ENCODE assay signal across 25 cellular contexts in the genomic region with DNA sequence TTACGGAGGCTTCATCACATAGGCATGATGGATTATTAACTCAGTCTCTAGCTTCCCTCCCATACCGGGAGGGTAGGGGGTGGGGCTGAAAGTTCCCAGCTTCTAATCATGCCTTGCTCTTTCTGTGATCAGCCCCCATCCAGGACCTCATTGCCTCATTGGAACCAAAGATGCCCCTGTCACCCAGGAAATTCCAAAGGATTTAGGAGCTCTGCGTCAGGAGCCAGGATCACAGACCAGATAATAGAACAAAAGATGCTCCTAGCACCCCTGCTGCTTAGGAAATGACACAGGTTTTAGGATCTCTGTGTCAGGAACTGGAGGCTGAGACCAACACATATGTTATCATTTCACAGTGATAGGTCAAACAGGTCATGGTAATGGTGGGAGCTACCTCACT. TPM values are rescaled to one million over a fixed set of nuclear protein-coding genes. Genes with fewer than 3 reads are reported as not detected.
DNase-seq lines count a peak whose midpoint lies in the region; ATAC-seq, FAIRE-seq and TF ChIP-seq lines count a peak whose summit lies in the region.
"Had no signal": no experiment of that assay in that cellular context is flagged by ENCODE, and none has a peak within 500 bp of the region (broad histone marks: within the 10 kb centered on the region; RNA-seq: fewer than 3 reads in every experiment).

No MANE protein-coding gene starts in this region.

- no peaks in the 10 kb centered on the region for H3K27me3 ChIP-seq in astrocyte (ENCODE audit: insufficient read depth, low read length)
- H3K27me3 ChIP-seq in foreskin keratinocyte: no peaks in the 10 kb centered on the region
- H3K27me3 ChIP-seq: BE2C, MG63, SJSA1 had no signal

- peaks cover 26% of the 10 kb centered on the region for H3K4me1 Mint-ChIP-seq in HFFc6 (ENCODE audit: low read depth)
- peaks cover 21% of the 10 kb centered on the region for H3K4me1 Mint-ChIP-seq in astrocyte (ENCODE audit: low read depth, unreplicated experiment)

- 20 to 44% methylated on average over 1 of the region's 3 CpGs for WGBS in mesodermal cell (ENCODE audit: insufficient coverage in 2 of 2), 2 experiments

- H3K36me3 Mint-ChIP-seq in HFFc6 (ENCODE audit: low read depth) (peaks cover 9% of the 10 kb centered on the region), astrocyte (ENCODE audit: low read depth, unreplicated experiment) (peaks cover 16% of the 10 kb centered on the region)

- H3K36me3 ChIP-seq in astrocyte (ENCODE audit: insufficient read depth, low read length): peaks cover 10% of the 10 kb centered on the region
- peaks cover 65% of the 10 kb centered on the region for H3K36me3 ChIP-seq in mesodermal cell (ENCODE audit: control insufficient read depth, insufficient read depth, low read length)

- no peaks in the 10 kb centered on the region for H3K9me3 Mint-ChIP-seq in HFFc6
- H3K9me3 Mint-ChIP-seq in astrocyte (ENCODE audit: unreplicated experiment): no peaks in the 10 kb centered on the region
- H3K9me3 Mint-ChIP-seq: CD8-positive, alpha-beta memory T cell had no signal

- H3K4me2 ChIP-seq in astrocyte (ENCODE audit: low read length): peak overlapping the region; percentile 58
- H3K4me2 ChIP-seq: PC-9 had no signal

- TF ChIP-seq CTCF in HFFc6 (IDR thresholded peaks at IDR 0.05) (no peak), astrocyte (IDR thresholded peaks at IDR 0.05; ENCODE audit: insufficient read depth, low read depth, low read length) (no peak), foreskin keratinocyte (conservative IDR thresholded peaks at IDR 0.05) (no peak)

- H4K20me1 ChIP-seq in astrocyte (ENCODE audit: insufficient read depth, low read length): peaks cover 20% of the 10 kb centered on the region

- H3K27ac ChIP-seq in astrocyte (ENCODE audit: low read depth, low read length) (no peak overlapping the region), mesodermal cell (ENCODE audit: low read depth, low read length, severe bottlenecking) (peak overlapping the region; percentile 97), foreskin keratinocyte (no peak overlapping the region)
- H3K27ac ChIP-seq: HL-60, PC-9, SJSA1 had no signal

- DNase-seq in EL: peak; percentile 53
- no peak for DNase-seq in HFFc6
- DNase-seq in astrocyte (ENCODE audit: low read depth): no peak
- no peak for DNase-seq in NCI-H187 treated with DMSO at 0.1 percent for 48 hours (lab: John Stamatoyannopoulos, UW)
- no peak for DNase-seq in foreskin keratinocyte
- DNase-seq: BE2C, DMS79 treated with DMSO at 0.1 percent for 48 hours, KG1, MG63, NCI-H2029 treated with DMSO at 0.1 percent for 48 hours, NCI-H446 treated with DMSO at 0.1 percent for 48 hours, NCI-H526 treated with DMSO at 0.1 percent for 48 hours, PC-9 had no signal

- H3K79me2 ChIP-seq in astrocyte (ENCODE audit: insufficient read depth, low read length): peaks cover 12% of the 10 kb centered on the region

- no peaks in the 10 kb centered on the region for H3K27me3 Mint-ChIP-seq in HFFc6 (ENCODE audit: insufficient read depth)
- no peaks in the 10 kb centered on the region for H3K27me3 Mint-ChIP-seq in astrocyte (ENCODE audit: low read depth, unreplicated experiment)
- H3K27me3 Mint-ChIP-seq: CD8-positive, alpha-beta memory T cell had no signal

- peak overlapping the region; percentile 13; the same call in 1 of the 2 replicates for H3K4me3 Mint-ChIP-seq in HFFc6
- H3K4me3 Mint-ChIP-seq in astrocyte (ENCODE audit: unreplicated experiment): no peak overlapping the region
- H3K4me3 Mint-ChIP-seq: CD14-positive monocyte; CD8-positive, alpha-beta memory T cell had no signal

- H3K4me1 ChIP-seq in astrocyte (ENCODE audit: insufficient read depth, low read length) (peaks cover 18% of the 10 kb centered on the region), mesodermal cell (ENCODE audit: control insufficient read depth, insufficient read depth, low read length, poor library complexity, severe bottlenecking) (peaks cover 33% of the 10 kb centered on the region), foreskin keratinocyte (no peaks in the 10 kb centered on the region)
- H3K4me1 ChIP-seq: BE2C had no signal

- ATAC-seq in GM21576 (IDR thresholded peaks at IDR 0.05; ENCODE audit: unreplicated experiment) (no peak), foreskin keratinocyte (no peak)
- ATAC-seq: GM12878, Right ventricle myocardium inferior had no signal

- H2AFZ ChIP-seq in astrocyte (ENCODE audit: low read depth, low read length): no peak overlapping the region
- H2AFZ ChIP-seq: PC-9 had no signal

- H3K4me3 ChIP-seq in astrocyte (ENCODE audit: insufficient read depth, low read depth, low read length) (no peak overlapping the region), mesodermal cell (ENCODE audit: extremely low read depth, insufficient read depth, low read length, poor library complexity, severe bottlenecking) (no peak overlapping the region)
- H3K4me3 ChIP-seq: GM12878, MG63, PC-9, SJSA1 had no signal

- no peaks in the 10 kb centered on the region for H3K9me3 ChIP-seq in astrocyte (ENCODE audit: insufficient read depth, low read depth, low read length)
- H3K9me3 ChIP-seq in mesodermal cell (ENCODE audit: control insufficient read depth, low read length): peaks cover 3% of the 10 kb centered on the region
- H3K9me3 ChIP-seq: BE2C, SJSA1 had no signal

- peak overlapping the region; percentile 3 for H3K9ac ChIP-seq in astrocyte (ENCODE audit: low read length)

- H3K27ac Mint-ChIP-seq in HFFc6 (peak overlapping the region; percentile 87), astrocyte (ENCODE audit: unreplicated experiment) (peak overlapping the region; percentile 58)

- no peak for FAIRE-seq in astrocyte (lab: Jason Lieb, UNC)
- FAIRE-seq: G401.6, GM12878, H1 had no signal

RNA-seq across cellular contexts. Expression of a gene that starts 9.7 kb away (rescaled TPM):
- 10 to 100 TPM; 62.9 to 88.3 (median 76.3) TPM for total RNA-seq in HFFc6 (2021; fragmentation: NEBNext Ultra II Directional; extraction: Animal tissue kit (Norgen Biotek cat#: 25700))
- total RNA-seq in astrocyte: 91.3 and 100.0 TPM in 2 replicates
- 66.8 TPM for polyA plus RNA-seq in mesodermal cell (2013, experiment 1 of 2)
- polyA plus RNA-seq in mesodermal cell (2013, experiment 2 of 2): 62.9 TPM
- total RNA-seq in foreskin keratinocyte: 44.8 and 46.9 TPM in 2 replicates
- polyA plus RNA-seq in foreskin keratinocyte: 54.4 and 60.5 TPM in 2 replicates

RNA-seq across cellular contexts. Expression of a gene that starts 10.4 kb away (rescaled TPM):
- total RNA-seq in HFFc6 (2021; fragmentation: NEBNext Ultra II Directional; extraction: Animal tissue kit (Norgen Biotek cat#: 25700)): 10 to 100 TPM in 2 of 6 experiments, 1 to 10 TPM in 4; 8.3 to 12.0 (median 9.4) TPM
- total RNA-seq in astrocyte (11.2 and 11.5 TPM in 2 replicates), foreskin keratinocyte (4.9 and 6.1 TPM in 2 replicates)
- 6.6 TPM for polyA plus RNA-seq in mesodermal cell (2013, experiment 1 of 2)
- polyA plus RNA-seq in mesodermal cell (2013, experiment 2 of 2): 5.7 TPM
- 3.4 and 3.5 TPM in 2 replicates for polyA plus RNA-seq in foreskin keratinocyte

RNA-seq across cellular contexts. Expression of a gene that starts 14.7 kb away (rescaled TPM):
- total RNA-seq in HFFc6 (2021; fragmentation: NEBNext Ultra II Directional; extraction: Animal tissue kit (Norgen Biotek cat#: 25700)): 1 to 10 TPM in 4 of 6 experiments, under 1 TPM in 2; 0.82 to 4.1 (median 1.1) TPM
- total RNA-seq in astrocyte (14.8 and 15.4 TPM in 2 replicates), foreskin keratinocyte (7.7 and 8.4 TPM in 2 replicates)
- polyA plus RNA-seq in mesodermal cell (2013, experiment 1 of 2): 43.4 TPM
- 37.4 TPM for polyA plus RNA-seq in mesodermal cell (2013, experiment 2 of 2)
- 7.3 and 7.4 TPM in 2 replicates for polyA plus RNA-seq in foreskin keratinocyte
- polyA plus RNA-seq: CD14-positive monocyte had no signal

RNA-seq across cellular contexts. Expression of a gene that starts 40.0 kb away (rescaled TPM):
- under 1 TPM in 1 of 6 experiments, not detected in 5; 0.02 TPM for total RNA-seq in HFFc6 (2021; fragmentation: NEBNext Ultra II Directional; extraction: Animal tissue kit (Norgen Biotek cat#: 25700))
- total RNA-seq in astrocyte (not detected in 2 replicates), foreskin keratinocyte (0.14 and 0.25 TPM in 2 replicates)
- polyA plus RNA-seq in mesodermal cell (2013, experiment 1 of 2): 0.11 TPM
- polyA plus RNA-seq in mesodermal cell (2013, experiment 2 of 2): 0.35 TPM
- 0.08 and 0.10 TPM in 2 replicates for polyA plus RNA-seq in foreskin keratinocyte
- total RNA-seq: CD8-positive, alpha-beta memory T cell; GM12878; H1; HT-29; Right ventricle myocardium inferior; RPMI7951 had no signal
- polyA plus RNA-seq: CD14-positive monocyte; CD8-positive, alpha-beta memory T cell; H1 had no signal
